Comparison of ENCODE assay signal across 19 cellular contexts in the genomic region with DNA sequence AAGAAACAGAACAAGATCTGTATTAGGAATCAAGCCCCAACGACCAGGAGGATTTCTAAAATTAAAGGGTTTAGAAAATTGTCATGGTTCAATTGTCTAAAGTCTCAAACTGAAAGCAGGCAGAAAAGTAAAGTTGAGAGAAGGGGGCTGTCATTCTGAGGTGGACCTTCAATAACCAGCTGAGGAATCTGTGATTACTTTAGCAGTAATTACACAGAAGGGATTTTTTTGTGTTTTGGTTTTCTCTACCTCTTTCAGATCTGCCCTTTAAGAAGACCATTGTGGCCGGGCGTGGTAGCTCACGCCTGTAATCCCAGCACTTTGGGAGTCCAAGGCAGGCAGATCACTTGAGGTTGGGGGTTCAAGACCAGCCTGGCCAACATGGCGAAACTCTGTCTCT. TPM values are rescaled to one million over a fixed set of nuclear protein-coding genes. Genes with fewer than 3 reads are reported as not detected.
DNase-seq lines count a peak whose midpoint lies in the region; ATAC-seq and TF ChIP-seq lines count a peak whose summit lies in the region.
"Had no signal": no experiment of that assay in that cellular context is flagged by ENCODE, and none has a peak within 500 bp of the region (broad histone marks: within the 10 kb centered on the region; RNA-seq: fewer than 3 reads in every experiment).

No MANE protein-coding gene starts in this region.

- DNase-seq in GM12865 (ENCODE audit: low read depth) (peak; percentile 1), LNCaP clone FGC (ENCODE audit: low read depth) (no peak), omental fat pad (ENCODE audit: low spot score) (no peak), NCI-H1048 (lab: John Stamatoyannopoulos, UW) (no peak)
- DNase-seq in central memory CD8-positive, alpha-beta T cell (ENCODE audit: low spot score in 2 of 2): no peak
- DNase-seq in stimulated activated naive B cell treated with anti-CD40 and anti-IgM and Interleukin-4, amounts not matched to agents 10 μg/mL and 1 μg/mL and 100 μg/mL, for 72 hours: no peak
- DNase-seq in activated T-cell treated with anti-CD3 and anti-CD28 coated beads, Interleukin-2, amount 50 U/mL, for 1 hour: no peak
- DNase-seq: ACHN; CD4-positive, alpha-beta memory T cell; DMS153; DMS79; GDM1; H9; KBM-7 had no signal

- ATAC-seq in central memory CD8-positive, alpha-beta T cell (replicated peaks; ENCODE audit: extremely low read depth, poor library complexity, severe bottlenecking): no peak
- ATAC-seq in stimulated activated naive B cell treated with anti-CD40 and anti-IgM and Interleukin-4, amounts not matched to agents 10 μg/mL and 1 μg/mL and 100 μg/mL, for 72 hours (replicated peaks): peak; percentile 64 to 65
- ATAC-seq in omental fat pad (ENCODE audit: low FRiP score): no peak
- ATAC-seq: HepG2 had no signal

- no peaks in the 10 kb centered on the region for H3K9me3 Mint-ChIP-seq in central memory CD8-positive, alpha-beta T cell
- H3K9me3 Mint-ChIP-seq in stimulated activated naive B cell treated with anti-CD40 and anti-IgM and Interleukin-4, amounts not matched to agents 10 μg/mL and 1 μg/mL and 100 μg/mL, for 72 hours: no peaks in the 10 kb centered on the region
- H3K9me3 Mint-ChIP-seq: CD14-positive monocyte; CD4-positive, alpha-beta memory T cell; IgD-negative memory B cell had no signal

- peaks cover 12% of the 10 kb centered on the region for H3K36me3 Mint-ChIP-seq in central memory CD8-positive, alpha-beta T cell (ENCODE audit: insufficient read depth)
- H3K36me3 Mint-ChIP-seq in stimulated activated naive B cell treated with anti-CD40 and anti-IgM and Interleukin-4, amounts not matched to agents 10 μg/mL and 1 μg/mL and 100 μg/mL, for 72 hours: peaks cover 9% of the 10 kb centered on the region in 2 donors

- no peak overlapping the region for H3K4me3 Mint-ChIP-seq in central memory CD8-positive, alpha-beta T cell
- H3K4me3 Mint-ChIP-seq in stimulated activated naive B cell treated with anti-CD40 and anti-IgM and Interleukin-4, amounts not matched to agents 10 μg/mL and 1 μg/mL and 100 μg/mL, for 72 hours: peak overlapping the region; percentile 32 to 36
- H3K4me3 Mint-ChIP-seq: CD14-positive monocyte; CD4-positive, alpha-beta memory T cell; H9 had no signal

- peaks cover 32% of the 10 kb centered on the region for H3K4me1 Mint-ChIP-seq in central memory CD8-positive, alpha-beta T cell
- peaks cover 16 to 30% of the 10 kb centered on the region in 2 donors for H3K4me1 Mint-ChIP-seq in stimulated activated naive B cell treated with anti-CD40 and anti-IgM and Interleukin-4, amounts not matched to agents 10 μg/mL and 1 μg/mL and 100 μg/mL, for 72 hours
- H3K4me1 Mint-ChIP-seq: CD14-positive monocyte, H9 had no signal

- H3K27me3 Mint-ChIP-seq in central memory CD8-positive, alpha-beta T cell: no peaks in the 10 kb centered on the region
- no peaks in the 10 kb centered on the region for H3K27me3 Mint-ChIP-seq in stimulated activated naive B cell treated with anti-CD40 and anti-IgM and Interleukin-4, amounts not matched to agents 10 μg/mL and 1 μg/mL and 100 μg/mL, for 72 hours
- H3K27me3 Mint-ChIP-seq: CD4-positive, alpha-beta memory T cell; IgD-negative memory B cell had no signal

- H3K4me3 ChIP-seq in GM12865 (ENCODE audit: low read depth, low read length): no peak overlapping the region
- H3K4me3 ChIP-seq in LNCaP clone FGC (ENCODE audit: low read depth, low read length): peak overlapping the region; percentile 1; the same call in 1 of the 2 replicates

- H3K27ac Mint-ChIP-seq in central memory CD8-positive, alpha-beta T cell (ENCODE audit: low read depth): peak overlapping the region; percentile 73
- peak overlapping the region; percentile 90 for H3K27ac Mint-ChIP-seq in stimulated activated naive B cell treated with anti-CD40 and anti-IgM and Interleukin-4, amounts not matched to agents 10 μg/mL and 1 μg/mL and 100 μg/mL, for 72 hours
- H3K27ac Mint-ChIP-seq: H9 had no signal

- TF ChIP-seq CTCF in GM12865 (IDR thresholded peaks at IDR 0.05; ENCODE audit: insufficient read depth, low read depth, low read length, missing control alignments): no peak
- TF ChIP-seq CTCF in LNCaP clone FGC (IDR thresholded peaks at IDR 0.05; ENCODE audit: control insufficient read depth, extremely low read depth, insufficient read depth): no peak
- no peak for TF ChIP-seq CTCF in omental fat pad (IDR thresholded peaks at IDR 0.05)

RNA-seq across cellular contexts. Expression of a gene that starts 17.4 kb away (rescaled TPM):
- total RNA-seq in omental fat pad: 100 to 1,000 TPM in 2 of 4 donors, 10 to 100 TPM in 2; 66.7 to 117 (median 88.4) TPM

RNA-seq across cellular contexts. Expression of a gene that starts 17.4 kb away (rescaled TPM):
- 10 to 100 TPM; 23.9 to 53.3 (median 39.8) TPM for total RNA-seq in omental fat pad

RNA-seq across cellular contexts. Expression of a gene that starts 42.1 kb away (rescaled TPM):
- 1 to 10 TPM in 1 of 4 donors, not detected in 3; 1.1 TPM for total RNA-seq in omental fat pad
- total RNA-seq: Daoy, H1, H9, HepG2 had no signal

Comparison
In these comparisons a context has a peak if more than half of its experiments do, and no peak if none do; other contexts are left out.
1. ATAC-seq: peak in stimulated activated naive B cell treated with anti-CD40 and anti-IgM and Interleukin-4, amounts not matched to agents 10 μg/mL and 1 μg/mL and 100 μg/mL, for 72 hours (2 of 2); none in central memory CD8-positive, alpha-beta T cell (single experiment) and omental fat pad (single experiment).